Comparison of ENCODE assay signal across 10 cellular contexts in the genomic region with DNA sequence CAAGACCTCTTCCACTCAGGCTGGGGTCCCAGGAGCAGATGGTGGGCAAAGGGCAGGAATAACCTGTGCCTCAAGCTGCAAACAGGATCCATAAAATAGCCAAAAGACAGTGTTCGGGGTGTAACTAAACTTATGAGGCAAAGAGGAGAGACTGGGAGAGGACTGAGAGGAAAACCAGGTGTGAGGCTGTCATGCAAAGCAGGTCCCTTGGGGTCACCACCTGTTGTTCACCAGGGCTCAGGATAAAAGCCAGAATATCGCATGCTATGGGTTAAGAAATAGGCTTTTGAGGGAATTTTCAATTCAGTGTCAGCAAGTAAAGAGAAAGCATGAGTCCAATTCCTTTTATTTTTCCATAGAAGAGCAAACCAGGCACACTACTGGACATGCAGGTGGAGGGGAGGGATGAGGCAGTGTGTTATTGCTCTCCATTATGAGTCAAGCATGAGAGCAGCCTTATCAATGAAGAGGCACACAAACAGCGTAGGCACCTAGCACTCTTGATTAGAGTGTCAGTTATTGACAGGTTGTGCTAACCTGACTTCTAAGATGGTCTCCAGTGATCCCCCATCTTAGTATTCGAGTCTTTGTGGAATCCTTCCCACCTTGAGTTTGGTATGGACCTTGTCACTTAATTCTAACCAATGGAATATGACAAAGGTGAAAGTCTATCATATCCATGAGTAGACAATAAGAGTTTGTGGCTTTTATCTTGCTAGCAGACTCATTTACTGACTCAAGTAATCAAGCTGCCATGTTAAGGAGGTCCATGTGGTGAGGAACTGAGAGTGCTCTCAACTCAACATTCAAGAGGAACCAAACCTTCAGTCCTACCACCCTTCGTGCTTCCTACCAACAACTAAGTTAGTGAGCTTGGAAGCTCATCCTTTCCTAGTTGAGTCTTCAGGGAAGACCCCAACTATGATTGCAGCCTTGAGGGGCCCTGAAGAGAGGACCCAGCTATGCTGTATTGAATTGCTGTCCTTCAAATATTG. TPM values are rescaled to one million over a fixed set of nuclear protein-coding genes. Genes with fewer than 3 reads are reported as not detected.
DNase-seq lines count a peak whose midpoint lies in the region; FAIRE-seq and TF ChIP-seq lines count a peak whose summit lies in the region.
"Had no signal": no experiment of that assay in that cellular context is flagged by ENCODE, and none has a peak within 500 bp of the region (broad histone marks: within the 10 kb centered on the region; RNA-seq: fewer than 3 reads in every experiment).

No MANE protein-coding gene starts in this region.

- H3K4me3 ChIP-seq in duodenal mucosa (ENCODE audit: low read depth in 1 of 2, low read length in 2 of 2) (peak overlapping the region in 1 of 2 donors; percentile 18), SK-N-SH (ENCODE audit: low read depth in 2 of 2, low read length in 1 of 2) (no peak overlapping the region)

- H3F3A ChIP-seq in SK-N-SH (replicated peaks; ENCODE audit: insufficient read depth): peaks cover 4% of the 10 kb centered on the region

- no peak overlapping the region for H3K4me2 ChIP-seq in SK-N-SH

- peaks cover 62% of the 10 kb centered on the region for H3K4me1 Mint-ChIP-seq in activated naive CD4-positive, alpha-beta T cell treated with anti-CD3 and anti-CD28 coated beads, Interleukin-2, amount 10 ng/mL, durations not matched to agents 7 days and 5 days

- TF ChIP-seq RAD21 in SK-N-SH (IDR thresholded peaks at IDR 0.05; ENCODE audit: low read length): no peak

- no peak overlapping the region for H2AFZ ChIP-seq in SK-N-SH (ENCODE audit: low read depth)

- H3K27ac Mint-ChIP-seq in activated naive CD4-positive, alpha-beta T cell treated with anti-CD3 and anti-CD28 coated beads, Interleukin-2, amount 10 ng/mL, durations not matched to agents 7 days and 5 days: peak overlapping the region; percentile 91

- no peaks in the 10 kb centered on the region for H3K79me2 ChIP-seq in SK-N-SH (ENCODE audit: insufficient read depth)

- WGBS in SK-N-SH (ENCODE audit: low lambda C conversion rate): 52% methylated on average over 5 of the region's 5 CpGs

- no peaks in the 10 kb centered on the region for H4K20me1 ChIP-seq in SK-N-SH (ENCODE audit: insufficient read depth)

- peaks cover 5% of the 10 kb centered on the region for H3K36me3 Mint-ChIP-seq in activated naive CD4-positive, alpha-beta T cell treated with anti-CD3 and anti-CD28 coated beads, Interleukin-2, amount 10 ng/mL, durations not matched to agents 7 days and 5 days

- POLR2A ChIA-PET in SK-N-SH (lab: Yijun Ruan, JAX): no interaction called here

- TF ChIP-seq CTCF in SK-N-SH (IDR thresholded peaks at IDR 0.05): no peak

- no peaks in the 10 kb centered on the region for H3K27me3 Mint-ChIP-seq in activated naive CD4-positive, alpha-beta T cell treated with anti-CD3 and anti-CD28 coated beads, Interleukin-2, amount 10 ng/mL, durations not matched to agents 7 days and 5 days

- H3K9me2 ChIP-seq in SK-N-SH: no peaks in the 10 kb centered on the region

- H3K27ac ChIP-seq in duodenal mucosa (ENCODE audit: low read depth, low read length) (peak overlapping the region; percentile 11), SK-N-SH (ENCODE audit: low read depth in 2 of 2, low read length in 1 of 2) (no peak overlapping the region)

- TF ChIP-seq EP300 in SK-N-SH (IDR thresholded peaks at IDR 0.05; ENCODE audit: borderline replicate concordance in 1 of 2, low read depth in 1 of 2, low read length in 1 of 2): no peak

- H3K27me3 ChIP-seq in duodenal mucosa (ENCODE audit: control insufficient read depth in 1 of 2, insufficient read depth in 2 of 2, low read length in 2 of 2): no peaks in the 10 kb centered on the region
- no peaks in the 10 kb centered on the region for H3K27me3 ChIP-seq in SK-N-SH (ENCODE audit: insufficient read depth)

- no peak for DNase-seq in activated naive CD4-positive, alpha-beta T cell treated with anti-CD3 and anti-CD28 coated beads, Interleukin-2, amount 10 ng/mL, durations not matched to agents 7 days and 5 days
- DNase-seq in activated naive CD4-positive, alpha-beta T cell treated with anti-CD3 and anti-CD28 coated beads, Interleukin-2, amount 50 U/mL, for 16 hours: no peak
- peak; percentile 89 for DNase-seq in MV-4-11 (lab: John Stamatoyannopoulos, UW)
- DNase-seq in SK-N-SH: no peak
- no peak for DNase-seq in DMS153 treated with DMSO at 0.1 percent for 48 hours (lab: John Stamatoyannopoulos, UW; ENCODE audit: unreplicated experiment)
- no peak for DNase-seq in frontal cortex (ENCODE audit: low spot score in 2 of 2)
- DNase-seq in NCI-H1930 (lab: John Stamatoyannopoulos, UW): no peak
- DNase-seq: BE2C had no signal

- no peaks in the 10 kb centered on the region for H3K36me3 ChIP-seq in duodenal mucosa (ENCODE audit: control insufficient read depth in 1 of 2, insufficient read depth in 2 of 2, low read length in 2 of 2)
- H3K36me3 ChIP-seq in SK-N-SH (replicated peaks in 1 of 2; ENCODE audit: control insufficient read depth in 1 of 2, insufficient read depth in 2 of 2, low read length in 1 of 2): no peaks in the 10 kb centered on the region
- H3K36me3 ChIP-seq: BE2C had no signal

- H3K9me3 ChIP-seq in duodenal mucosa (ENCODE audit: control insufficient read depth in 1 of 2, low read length in 2 of 2) (no peaks in the 10 kb centered on the region), SK-N-SH (no peaks in the 10 kb centered on the region)
- H3K9me3 ChIP-seq: BE2C had no signal

- no peak for FAIRE-seq in frontal cortex (lab: Jason Lieb, UNC)
- FAIRE-seq: islet of Langerhans had no signal

- CTCF ChIA-PET in activated naive CD4-positive, alpha-beta T cell treated with anti-CD3 and anti-CD28 coated beads, Interleukin-2, amount 10 ng/mL, durations not matched to agents 7 days and 5 days (lab: Charles Lee): interaction anchor here (1.2 to 2.5 kb wide), 6 partner anchors 14 to 34 kb away, joined by 3 to 15 read pairs (median 7); no protein-coding TSS in a partner anchor
- CTCF ChIA-PET in SK-N-SH (lab: Yijun Ruan, JAX): interaction anchor here (0.9 to 2.5 kb wide), 4 partner anchors 14 to 33 kb away, joined by 3 to 15 read pairs (median 6); no protein-coding TSS in a partner anchor

- H3K4me3 Mint-ChIP-seq in activated naive CD4-positive, alpha-beta T cell treated with anti-CD3 and anti-CD28 coated beads, Interleukin-2, amount 10 ng/mL, durations not matched to agents 7 days and 5 days: peak overlapping the region; percentile 49

- H3K4me1 ChIP-seq in duodenal mucosa (ENCODE audit: control insufficient read depth in 1 of 2, insufficient read depth in 2 of 2, low read length in 2 of 2): peaks cover 15 to 25% of the 10 kb centered on the region in 2 donors
- no peaks in the 10 kb centered on the region for H3K4me1 ChIP-seq in SK-N-SH (ENCODE audit: control insufficient read depth in 1 of 2, insufficient read depth in 2 of 2, low read depth in 1 of 2, low read length in 1 of 2)
- H3K4me1 ChIP-seq: BE2C had no signal

- H3K9me3 Mint-ChIP-seq in activated naive CD4-positive, alpha-beta T cell treated with anti-CD3 and anti-CD28 coated beads, Interleukin-2, amount 10 ng/mL, durations not matched to agents 7 days and 5 days: no peaks in the 10 kb centered on the region

- no peak overlapping the region for H3K9ac ChIP-seq in duodenal mucosa (ENCODE audit: low read depth in 1 of 2, low read length in 2 of 2)
- H3K9ac ChIP-seq in SK-N-SH: no peak overlapping the region

TF ChIP-seq in SK-N-SH, 30 proteins besides CTCF, POLR2A, EP300 and RAD21 (continues in another document):
- no peak for TF ChIP-seq CHD2 (IDR thresholded peaks at IDR 0.05; ENCODE audit: low read length, partially characterized antibody)
- no peak for TF ChIP-seq TCF12 (IDR thresholded peaks at IDR 0.05)
- TF ChIP-seq, protein P1, sequence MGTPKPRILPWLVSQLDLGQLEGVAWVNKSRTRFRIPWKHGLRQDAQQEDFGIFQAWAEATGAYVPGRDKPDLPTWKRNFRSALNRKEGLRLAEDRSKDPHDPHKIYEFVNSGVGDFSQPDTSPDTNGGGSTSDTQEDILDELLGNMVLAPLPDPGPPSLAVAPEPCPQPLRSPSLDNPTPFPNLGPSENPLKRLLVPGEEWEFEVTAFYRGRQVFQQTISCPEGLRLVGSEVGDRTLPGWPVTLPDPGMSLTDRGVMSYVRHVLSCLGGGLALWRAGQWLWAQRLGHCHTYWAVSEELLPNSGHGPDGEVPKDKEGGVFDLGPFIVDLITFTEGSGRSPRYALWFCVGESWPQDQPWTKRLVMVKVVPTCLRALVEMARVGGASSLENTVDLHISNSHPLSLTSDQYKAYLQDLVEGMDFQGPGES (IDR thresholded peaks at IDR 0.05; ENCODE audit: low read depth, low read length): no peak
- TF ChIP-seq JUND (IDR thresholded peaks at IDR 0.05): no peak
- no peak for TF ChIP-seq NFIC (IDR thresholded peaks at IDR 0.05; ENCODE audit: borderline replicate concordance)
- no peak for TF ChIP-seq GABPA (IDR thresholded peaks at IDR 0.05; ENCODE audit: low read depth)
- no peak for TF ChIP-seq MXI1 (IDR thresholded peaks at IDR 0.05; ENCODE audit: low read depth, low read length)
- no peak for TF ChIP-seq SIN3A (IDR thresholded peaks at IDR 0.05; ENCODE audit: borderline replicate concordance, low read depth, low read length)
- TF ChIP-seq RFX5 (IDR thresholded peaks at IDR 0.05; ENCODE audit: low read length): no peak

RNA-seq across cellular contexts. Expression of a gene that starts 18.8 kb away (rescaled TPM):
- 90.9 and 99.7 TPM in 2 replicates for polyA plus RNA-seq in SK-N-SH (2012; rRNA removed)
- 67.6 and 75.1 TPM in 2 replicates for polyA plus RNA-seq in SK-N-SH (2012; cell fraction: cytosol; rRNA removed)
- 86.7 and 92.9 TPM in 2 replicates for polyA plus RNA-seq in SK-N-SH (2012; cell fraction: nucleus; rRNA removed)
- 25.7 TPM for total RNA-seq in frontal cortex

RNA-seq across cellular contexts. Expression of a gene that starts 48.1 kb away (rescaled TPM):
- 36.4 and 43.3 TPM in 2 replicates for polyA plus RNA-seq in SK-N-SH (2012; rRNA removed)
- 22.2 and 31.4 TPM in 2 replicates for polyA plus RNA-seq in SK-N-SH (2012; cell fraction: cytosol; rRNA removed)
- 48.8 and 67.1 TPM in 2 replicates for polyA plus RNA-seq in SK-N-SH (2012; cell fraction: nucleus; rRNA removed)
- 28.1 TPM for total RNA-seq in frontal cortex

RNA-seq across cellular contexts. Expression of a gene that starts 48.9 kb away (rescaled TPM):
- 21.2 and 26.0 TPM in 2 replicates for polyA plus RNA-seq in SK-N-SH (2012; rRNA removed)
- polyA plus RNA-seq in SK-N-SH (2012; cell fraction: cytosol; rRNA removed): 18.2 and 20.1 TPM in 2 replicates
- polyA plus RNA-seq in SK-N-SH (2012; cell fraction: nucleus; rRNA removed): 22.4 and 25.0 TPM in 2 replicates
- total RNA-seq in frontal cortex: 12.2 TPM
